ENCODE assay signal across 19 cellular contexts in the genomic region with DNA sequence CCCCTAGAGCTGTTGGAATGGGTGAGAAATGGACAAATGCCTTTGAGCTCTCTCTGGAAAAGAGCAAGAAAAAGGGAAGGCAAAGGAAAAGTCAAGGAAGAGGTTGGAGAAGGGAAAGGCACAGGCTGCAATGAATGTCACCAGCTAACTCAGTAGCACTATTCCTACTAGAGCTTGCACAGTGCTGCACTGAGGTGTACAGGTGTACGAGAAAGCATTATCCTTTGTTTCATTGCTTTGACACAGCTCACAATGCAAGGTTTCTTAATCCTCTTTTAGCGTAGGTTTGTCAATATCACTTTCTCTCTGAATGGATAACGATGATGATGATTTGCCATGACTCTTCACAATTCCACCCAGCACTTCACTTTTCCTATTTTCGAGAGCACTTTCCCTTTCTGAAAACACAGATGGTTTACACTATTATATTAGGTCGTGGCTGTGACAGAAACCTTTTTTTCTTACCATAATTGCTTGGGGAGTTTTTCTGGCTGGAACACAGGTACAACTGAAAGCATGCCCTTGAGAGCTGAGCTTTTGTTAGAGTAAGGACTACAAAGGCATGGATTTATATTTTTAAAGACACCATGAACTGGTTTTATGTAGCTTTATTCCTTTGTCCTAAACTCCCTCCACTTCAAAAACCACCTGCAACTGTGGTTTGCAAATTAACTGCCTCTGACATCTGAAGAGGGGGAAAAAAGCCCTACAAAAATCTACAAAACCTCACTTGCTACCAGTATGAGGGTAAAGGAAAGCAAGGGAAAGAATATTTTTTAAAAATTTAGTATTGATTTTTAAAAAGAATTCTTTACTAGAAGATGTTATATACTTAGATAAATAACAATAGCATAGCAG.
A peak's percentile ranks its signal among the peaks of the same experiment; 100 is the strongest.
DNase-seq lines count a peak whose midpoint lies in the region; ATAC-seq lines count a peak whose summit lies in the region.
"Had no signal": no experiment of that assay in that cellular context is flagged by ENCODE, and none has a peak within 500 bp of the region (broad histone marks: within the 10 kb centered on the region; RNA-seq: fewer than 3 reads in every experiment).

No MANE protein-coding gene starts in this region.

- H3K4me1 Mint-ChIP-seq in dendritic cell treated with granulocyte-macrophage colony-stimulating factor and Interleukin-4, amounts not matched to agents 40 ng/mL and 50 ng/mL, for 4 days (ENCODE audit: low read depth), result peaks cover 55% of the 10 kb centered on the region
- H3K4me1 Mint-ChIP-seq: B cell had no signal

- intact Hi-C loops in dendritic cell treated with granulocyte-macrophage colony-stimulating factor and Interleukin-4, amounts not matched to agents 40 ng/mL and 50 ng/mL, for 4 days (cut with micrococcal nuclease), result no loop called here

- H3K27ac Mint-ChIP-seq in dendritic cell treated with granulocyte-macrophage colony-stimulating factor and Interleukin-4, amounts not matched to agents 40 ng/mL and 50 ng/mL, for 4 days, result peak overlapping the region; percentile 41
- H3K27ac Mint-ChIP-seq: B cell; naive B cell; T-helper 1 cell treated with Interleukin-12 subunit alpha and Interleukin-12 subunit beta and Interleukin-4 antibody, amounts not matched to agents 30 μg/mL and 1 μg/mL, for 36 hours had no signal

- H3K9me3 Mint-ChIP-seq in dendritic cell treated with granulocyte-macrophage colony-stimulating factor and Interleukin-4, amounts not matched to agents 40 ng/mL and 50 ng/mL, for 4 days, result no peaks in the 10 kb centered on the region
- H3K9me3 Mint-ChIP-seq: naive B cell; T-helper 1 cell treated with Interleukin-12 subunit alpha and Interleukin-12 subunit beta and Interleukin-4 antibody, amounts not matched to agents 30 μg/mL and 1 μg/mL, for 36 hours had no signal

- DNase-seq in DMS53 (lab: John Stamatoyannopoulos, UW) (peak; percentile 93), NAMALWA (ENCODE audit: low spot score) (peak; percentile 10), NCI-H2196 (lab: John Stamatoyannopoulos, UW; ENCODE audit: unreplicated experiment) (peak; percentile 57), UCSD-AML1 (lab: John Stamatoyannopoulos, UW; ENCODE audit: unreplicated experiment) (no peak)
- no peak for DNase-seq in NK-92 treated with Interleukin-12 subunit alpha and Interleukin-12 subunit beta, amount 100 ng/mL, for 24 hours (lab: John Stamatoyannopoulos, UW)
- DNase-seq: activated CD4-positive, CD25-positive, alpha-beta regulatory T cell treated with anti-CD3 and anti-CD28 coated beads, Interleukin-2, amount 50 U/mL, for 72 hours; activated T-cell treated with anti-CD3 and anti-CD28 coated beads for 4 hours; cerebellar nuclear complex; naive B cell; NCI-H446; stimulated activated CD4-positive, alpha-beta T cell treated with anti-CD3 and anti-CD28 coated beads, Interleukin-1b, Interleukin-23, amount 100 ng/mL, for 48 hours; testis had no signal

- ATAC-seq in GM21526 (IDR thresholded peaks at IDR 0.05; ENCODE audit: low FRiP score, unreplicated experiment) (no peak), GM18861 (IDR thresholded peaks at IDR 0.05; ENCODE audit: unreplicated experiment) (no peak)
- ATAC-seq: gastroesophageal sphincter, HepG2 had no signal

- no peaks in the 10 kb centered on the region for H3K27me3 Mint-ChIP-seq in dendritic cell treated with granulocyte-macrophage colony-stimulating factor and Interleukin-4, amounts not matched to agents 40 ng/mL and 50 ng/mL, for 4 days
- H3K27me3 Mint-ChIP-seq: naive B cell had no signal

- H3K4me3 Mint-ChIP-seq in dendritic cell treated with granulocyte-macrophage colony-stimulating factor and Interleukin-4, amounts not matched to agents 40 ng/mL and 50 ng/mL, for 4 days, result no peak overlapping the region
- H3K4me3 Mint-ChIP-seq: B cell; naive B cell; T-helper 1 cell treated with Interleukin-12 subunit alpha and Interleukin-12 subunit beta and Interleukin-4 antibody, amounts not matched to agents 30 μg/mL and 1 μg/mL, for 36 hours had no signal

- H3K36me3 Mint-ChIP-seq in dendritic cell treated with granulocyte-macrophage colony-stimulating factor and Interleukin-4, amounts not matched to agents 40 ng/mL and 50 ng/mL, for 4 days (ENCODE audit: low read depth), result no peaks in the 10 kb centered on the region
- H3K36me3 Mint-ChIP-seq: naive B cell had no signal

Comparison
In these comparisons a context has a peak if more than half of its experiments do, and no peak if none do; other contexts are left out.
1. DNase-seq: peak in DMS53 (single experiment), NAMALWA (single experiment) and NCI-H2196 (single experiment); none in UCSD-AML1 (single experiment) and NK-92 treated with Interleukin-12 subunit alpha and Interleukin-12 subunit beta, amount 100 ng/mL, for 24 hours (single experiment).